ENCODE assay signal across 1 cellular context in the genomic region with DNA sequence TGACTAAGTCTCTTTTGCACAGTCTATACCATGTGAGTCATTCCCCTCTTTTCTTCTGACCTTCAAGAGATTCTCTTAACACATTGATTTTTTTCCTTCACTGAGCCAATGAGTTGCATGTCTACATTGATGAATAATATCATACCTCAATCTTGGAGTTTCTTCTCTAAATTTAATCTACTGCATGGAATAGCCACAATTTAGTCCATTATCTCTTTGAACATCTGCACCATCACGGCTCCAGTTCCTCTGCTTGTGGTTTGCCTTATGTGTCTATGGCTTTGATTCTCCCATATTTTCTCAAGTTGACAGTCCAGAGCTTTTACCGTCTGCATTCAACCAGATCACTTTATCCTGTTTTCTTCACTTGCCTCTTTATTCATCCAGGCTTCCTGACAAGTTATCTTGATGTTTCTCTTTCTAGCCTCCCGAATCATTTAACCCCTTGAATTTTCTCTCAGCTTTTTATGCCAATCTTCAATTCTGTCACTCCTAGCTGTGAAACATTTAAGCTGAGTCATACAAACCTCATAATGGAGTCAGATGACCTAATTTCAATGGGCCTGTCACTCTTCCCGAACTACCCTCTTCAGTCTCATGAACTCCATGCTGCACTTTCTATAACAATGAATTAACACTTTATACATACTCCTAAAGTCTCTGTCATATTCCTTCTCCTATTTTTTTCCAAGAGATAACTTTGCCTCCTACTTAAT.
TF ChIP-seq lines count a peak whose summit lies in the region.

No MANE protein-coding gene starts in this region.

TF ChIP-seq in GM12878, 131 proteins besides CTCF, POLR2A, EP300 and RAD21 (continued from another document):
- TF ChIP-seq ZNF207 (IDR thresholded peaks at IDR 0.05; ENCODE audit: borderline replicate concordance): no peak
- no peak for TF ChIP-seq POU2F2 (IDR thresholded peaks at IDR 0.05; ENCODE audit: borderline replicate concordance, low read depth, low read length)
- no peak for TF ChIP-seq NR2C1 (IDR thresholded peaks at IDR 0.05)
- TF ChIP-seq ZNF24 (IDR thresholded peaks at IDR 0.05): no peak
- TF ChIP-seq, protein P1, sequence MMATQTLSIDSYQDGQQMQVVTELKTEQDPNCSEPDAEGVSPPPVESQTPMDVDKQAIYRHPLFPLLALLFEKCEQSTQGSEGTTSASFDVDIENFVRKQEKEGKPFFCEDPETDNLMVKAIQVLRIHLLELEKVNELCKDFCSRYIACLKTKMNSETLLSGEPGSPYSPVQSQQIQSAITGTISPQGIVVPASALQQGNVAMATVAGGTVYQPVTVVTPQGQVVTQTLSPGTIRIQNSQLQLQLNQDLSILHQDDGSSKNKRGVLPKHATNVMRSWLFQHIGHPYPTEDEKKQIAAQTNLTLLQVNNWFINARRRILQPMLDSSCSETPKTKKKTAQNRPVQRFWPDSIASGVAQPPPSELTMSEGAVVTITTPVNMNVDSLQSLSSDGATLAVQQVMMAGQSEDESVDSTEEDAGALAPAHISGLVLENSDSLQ (IDR thresholded peaks at IDR 0.05): 0 out of 2 replicates have a peak, but pooled peaks have one; percentile 8
- TF ChIP-seq CBX5 (IDR thresholded peaks at IDR 0.05; ENCODE audit: low read depth): no peak
- TF ChIP-seq SRF (IDR thresholded peaks at IDR 0.05; ENCODE audit: low read depth in 2 of 2, low read length in 2 of 2): no peak
